25 cellular contexts compared by ENCODE assay signal in genomic region chr7:128853691-128854298, GRCh38. TPM values are rescaled to one million over a fixed set of nuclear protein-coding genes. Genes with fewer than 3 reads are reported as not detected.
"Had no signal": no experiment of that assay in that cellular context is flagged by ENCODE, and none has a peak within 500 bp of the region (broad histone marks: within the 10 kb centered on the region; RNA-seq: fewer than 3 reads in every experiment).

No MANE protein-coding gene starts in this region.

- H3K9me3 ChIP-seq: MG63 had no signal

- H3K4me3 Mint-ChIP-seq: activated T-cell treated with anti-CD3 and anti-CD28 coated beads, Interleukin-2, amount 50 U/mL, for 4 hours; brain; IgD-negative memory B cell; T-helper 17 cell; WTC11 had no signal

- H3K9me3 Mint-ChIP-seq: activated naive CD4-positive, alpha-beta T cell treated with anti-CD3 and anti-CD28 coated beads, Interleukin-2, amount 50 U/mL, for 72 hours; activated T-cell treated with anti-CD3 and anti-CD28 coated beads, Interleukin-2, amount 50 U/mL, for 4 hours; brain; IgD-negative memory B cell; WTC11 had no signal

- DNase-seq: activated CD4-positive, alpha-beta T cell treated with anti-CD3 and anti-CD28 coated beads for 48 hours; activated CD4-positive, alpha-beta T cell treated with anti-CD3 and anti-CD28 coated beads, Interleukin-2, amount 50 U/mL, for 48 hours; activated CD4-positive, CD25-positive, alpha-beta regulatory T cell treated with anti-CD3 and anti-CD28 coated beads, Interleukin-2, amount 50 U/mL, for 72 hours; activated CD8-positive, alpha-beta memory T cell treated with anti-CD3 and anti-CD28 coated beads for 24 hours; activated effector memory CD4-positive, alpha-beta T cell treated with anti-CD3 and anti-CD28 coated beads, Interleukin-2, amount 50 U/mL, for 16 hours; activated naive CD4-positive, alpha-beta T cell treated with Interleukin-2 at 50 U/mL for 16 hours; activated T-cell treated with anti-CD3 and anti-CD28 coated beads, Interleukin-2, amount 50 U/mL, for 4 hours; amygdala; MG63; MV-4-11; NCI-H1092 treated with DMSO at 0.1 percent for 48 hours; NCI-H1417 treated with DMSO at 0.1 percent for 48 hours; NCI-H1694 treated with DMSO at 0.1 percent for 48 hours; NCI-H2081; NCI-H446; NCI-H524; PC-9; SIG-M5; T-helper 17 cell; T-helper 9 cell had no signal

- H3K27me3 ChIP-seq: MG63 had no signal

- H3K4me3 ChIP-seq: MG63, PC-9 had no signal

- H3K4me1 Mint-ChIP-seq: brain, IgD-negative memory B cell, WTC11 had no signal

- H3K27me3 Mint-ChIP-seq: brain, T-helper 17 cell had no signal

- H3K36me3 Mint-ChIP-seq: activated naive CD4-positive, alpha-beta T cell treated with anti-CD3 and anti-CD28 coated beads, Interleukin-2, amount 50 U/mL, for 72 hours; IgD-negative memory B cell; WTC11 had no signal

- H3K27ac Mint-ChIP-seq: brain, IgD-negative memory B cell, T-helper 17 cell, WTC11 had no signal

- ATAC-seq: activated naive CD4-positive, alpha-beta T cell treated with anti-CD3 and anti-CD28 coated beads, Interleukin-2, amount 50 U/mL, for 72 hours; activated T-cell treated with anti-CD3 and anti-CD28 coated beads, Interleukin-2, amount 50 U/mL, for 4 hours; T-helper 17 cell; WTC11 had no signal

- H3K27ac ChIP-seq: KMS-11, PC-9 had no signal

RNA-seq across cellular contexts. Expression of gene FLNC, which starts 23.6 kb away (rescaled TPM):
- polyA plus RNA-seq: IgD-negative memory B cell had no signal
